Comparison of ENCODE assay signal across 18 cellular contexts in genomic region chr9:106929471-106930198, GRCh38.
A peak's percentile ranks its signal among the peaks of the same experiment; 100 is the strongest.
DNase-seq lines count a peak whose midpoint lies in the region; ATAC-seq and TF ChIP-seq lines count a peak whose summit lies in the region.
"Had no signal": no experiment of that assay in that cellular context is flagged by ENCODE, and none has a peak within 500 bp of the region (broad histone marks: within the 10 kb centered on the region; RNA-seq: fewer than 3 reads in every experiment).

No MANE protein-coding gene starts in this region.

- H3K9me3 Mint-ChIP-seq in nephron progenitor cell, result peaks cover 30% of the 10 kb centered on the region

- H3K4me3 Mint-ChIP-seq in nephron progenitor cell, result no peak overlapping the region
- H3K4me3 Mint-ChIP-seq: activated CD4-positive, alpha-beta memory T cell treated with anti-CD3 and anti-CD28 coated beads, Interleukin-2, amount 10 ng/mL, durations not matched to agents 7 days and 5 days had no signal

- H3K4me1 ChIP-seq in gastroesophageal sphincter, result peaks cover 4 to 22% (median 6%) of the 10 kb centered on the region in 3 donors
- H3K4me1 ChIP-seq: uterus had no signal

- H3K27me3 Mint-ChIP-seq in nephron progenitor cell (ENCODE audit: low read depth, poor library complexity), result peaks cover 3% of the 10 kb centered on the region
- H3K27me3 Mint-ChIP-seq: activated CD4-positive, alpha-beta memory T cell treated with anti-CD3 and anti-CD28 coated beads, Interleukin-2, amount 10 ng/mL, durations not matched to agents 7 days and 5 days had no signal

- H3K36me3 ChIP-seq in gastroesophageal sphincter, result peaks cover 0 to 94% of the 10 kb centered on the region in 2 donors
- H3K36me3 ChIP-seq: uterus had no signal

- H3K36me3 Mint-ChIP-seq in nephron progenitor cell (ENCODE audit: low read depth), result peaks cover 99% of the 10 kb centered on the region

- H3K27ac Mint-ChIP-seq in nephron progenitor cell, result peak overlapping the region; percentile 76
- H3K27ac Mint-ChIP-seq: activated CD4-positive, alpha-beta memory T cell treated with anti-CD3 and anti-CD28 coated beads, Interleukin-2, amount 10 ng/mL, durations not matched to agents 7 days and 5 days had no signal

- no peak for TF ChIP-seq POLR2A in gastroesophageal sphincter (IDR thresholded peaks at IDR 0.05)

- ATAC-seq in gastroesophageal sphincter (peak; percentile 65), GM21360 (IDR thresholded peaks at IDR 0.05; ENCODE audit: unreplicated experiment) (no peak), GM21717 (IDR thresholded peaks at IDR 0.05; ENCODE audit: unreplicated experiment) (no peak)

- H3K27me3 ChIP-seq in gastroesophageal sphincter, result no peaks in the 10 kb centered on the region
- H3K27me3 ChIP-seq: uterus had no signal

- H3K4me3 ChIP-seq in AG10803 (ENCODE audit: low read length), result no peak overlapping the region
- no peak overlapping the region for H3K4me3 ChIP-seq in cardiac fibroblast (replicated peaks in 1 of 2; ENCODE audit: low read depth in 2 of 2, low read length in 2 of 2)
- no peak overlapping the region for H3K4me3 ChIP-seq in gastroesophageal sphincter
- H3K4me3 ChIP-seq: GM23248, uterus had no signal

- TF ChIP-seq CTCF in AG10803 (conservative IDR thresholded peaks at IDR 0.05; ENCODE audit: low read length) (no peak), cardiac fibroblast (IDR thresholded peaks at IDR 0.05; ENCODE audit: low read depth, low read length) (no peak), gastroesophageal sphincter (IDR thresholded peaks at IDR 0.05) (no peak), nephron progenitor cell (IDR thresholded peaks at IDR 0.05) (no peak)

- H3K27ac ChIP-seq in gastroesophageal sphincter, result peak overlapping the region in 3 of 4 donors; percentile 22 to 58 (median 40)
- H3K27ac ChIP-seq: GM23248, HL-60, KMS-11, uterus had no signal

- no peaks in the 10 kb centered on the region for H3K9me3 ChIP-seq in gastroesophageal sphincter
- H3K9me3 ChIP-seq: uterus had no signal

- H3K4me1 Mint-ChIP-seq in nephron progenitor cell, result no peaks in the 10 kb centered on the region
- H3K4me1 Mint-ChIP-seq: activated CD4-positive, alpha-beta memory T cell treated with anti-CD3 and anti-CD28 coated beads, Interleukin-2, amount 10 ng/mL, durations not matched to agents 7 days and 5 days had no signal

- TF ChIP-seq EP300 in gastroesophageal sphincter (IDR thresholded peaks at IDR 0.05), result no peak

- DNase-seq in AG10803 (ENCODE audit: low read depth), result peak; percentile 47
- DNase-seq in cardiac fibroblast (ENCODE audit: low read depth in 2 of 2), result peak; percentile 69 to 95
- no peak for DNase-seq in nephron progenitor cell
- DNase-seq in NCI-H2196 (lab: John Stamatoyannopoulos, UW; ENCODE audit: unreplicated experiment), result no peak
- no peak for DNase-seq in HT-29 (ENCODE audit: low spot score)
- DNase-seq: activated CD4-positive, alpha-beta memory T cell treated with anti-CD3 and anti-CD28 coated beads, Interleukin-2, amount 10 ng/mL, durations not matched to agents 7 days and 5 days; activated T-cell treated with anti-CD3 and anti-CD28 coated beads, Interleukin-2, amount 50 U/mL, for 48 hours; GM23248; NCI-H1417; stimulated activated CD4-positive, alpha-beta T cell treated with anti-CD3 and anti-CD28 coated beads, Interleukin-12 subunit alpha, Interleukin-12 subunit beta, amount 100 ng/mL, for 4 hours; stimulated activated naive CD4-positive, alpha-beta T cell; T-helper 1 cell; uterus had no signal

- 8 to 23% methylated on average over 7 to 8 of the region's 11 CpGs for WGBS in gastroesophageal sphincter (ENCODE audit: low coverage in 1 of 2), 2 donors

Comparison
In these comparisons a context has a peak if more than half of its experiments do, and no peak if none do; other contexts are left out.
1. DNase-seq: peak in AG10803 (single experiment) and cardiac fibroblast (2 of 2); none in nephron progenitor cell (single experiment), NCI-H2196 (single experiment) and HT-29 (single experiment).